In genomic region chr2:119234021-119235019, GRCh38 we compare ENCODE assay signal across 10 cellular contexts. TPM values are rescaled to one million over a fixed set of nuclear protein-coding genes. Genes with fewer than 3 reads are reported as not detected.
A peak's percentile ranks its signal among the peaks of the same experiment; 100 is the strongest.
DNase-seq lines count a peak whose midpoint lies in the region; ATAC-seq and TF ChIP-seq lines count a peak whose summit lies in the region.
"Had no signal": no experiment of that assay in that cellular context is flagged by ENCODE, and none has a peak within 500 bp of the region (broad histone marks: within the 10 kb centered on the region; RNA-seq: fewer than 3 reads in every experiment).

No MANE protein-coding gene starts in this region.

- no peak overlapping the region for H2AFZ ChIP-seq in GM23338

- no peaks in the 10 kb centered on the region for H3K27me3 Mint-ChIP-seq in GM23338 (ENCODE audit: insufficient read depth, low read depth, poor library complexity)

- no peaks in the 10 kb centered on the region for H3K9me2 ChIP-seq in GM23338 (ENCODE audit: insufficient read depth)

- ATAC-seq in GM23338 = peak; percentile 87
- peak; percentile 42 to 48 for ATAC-seq in left cardiac atrium
- ATAC-seq in GM21381 (IDR thresholded peaks at IDR 0.05; ENCODE audit: unreplicated experiment) = no peak
- no peak for ATAC-seq in HG03469 (IDR thresholded peaks at IDR 0.05; ENCODE audit: unreplicated experiment)

- peaks cover 67% of the 10 kb centered on the region for H3K4me1 Mint-ChIP-seq in GM23338

- DNase-seq in AML-193 (lab: John Stamatoyannopoulos, UW) = peak; percentile 11 to 12
- DNase-seq in GM23338 (ENCODE audit: low spot score) = peak; percentile 81
- DNase-seq in SK-N-DZ (ENCODE audit: low spot score) = peak; percentile 40
- DNase-seq in left cardiac atrium = no peak
- DNase-seq in NK-92 treated with Interleukin-12 subunit alpha and Interleukin-12 subunit beta, amount 100 ng/mL, for 24 hours (lab: John Stamatoyannopoulos, UW) = no peak
- no peak for DNase-seq in cortex of kidney (lab: John Stamatoyannopoulos, UW)

- peaks cover 27% of the 10 kb centered on the region for H3K4me1 ChIP-seq in GM23338 (ENCODE audit: insufficient read depth)
- H3K4me1 ChIP-seq: adrenal gland had no signal

- H3K4me3 ChIP-seq in GM23338 = no peak overlapping the region
- H3K4me3 ChIP-seq: adrenal gland had no signal

- H4K20me1 ChIP-seq in GM23338 (replicated peaks; ENCODE audit: insufficient read depth) = peaks cover 7% of the 10 kb centered on the region; the same call in 1 of the 2 replicates

- no peak overlapping the region for H3K27ac ChIP-seq in GM23338 (ENCODE audit: low read depth)
- H3K27ac ChIP-seq: adrenal gland, neutrophil had no signal

- intact Hi-C loops in left cardiac atrium (cut with DNase I) = no loop called here

- H3K36me3 Mint-ChIP-seq in GM23338 (ENCODE audit: low read depth) = no peaks in the 10 kb centered on the region

- H3F3A ChIP-seq in GM23338 (replicated peaks; ENCODE audit: low read depth) = no peaks in the 10 kb centered on the region

- H3K27me3 ChIP-seq in GM23338 (ENCODE audit: insufficient read depth) = no peaks in the 10 kb centered on the region
- H3K27me3 ChIP-seq: adrenal gland, neutrophil had no signal

- no peaks in the 10 kb centered on the region for H3K79me2 ChIP-seq in GM23338 (replicated peaks; ENCODE audit: insufficient read depth)

- H3K4me2 ChIP-seq in GM23338 = 0 out of 2 replicates have a peak overlapping the region, but pooled peaks have one; percentile 43

- no peaks in the 10 kb centered on the region for H3K36me3 ChIP-seq in GM23338 (ENCODE audit: insufficient read depth)
- H3K36me3 ChIP-seq: adrenal gland, neutrophil had no signal

- no peak overlapping the region for H3K4me3 Mint-ChIP-seq in GM23338

- no peak overlapping the region for H3K27ac Mint-ChIP-seq in GM23338

- peak; percentile 43 to 66 for TF ChIP-seq CTCF in GM23338 (conservative IDR thresholded peaks at IDR 0.05; ENCODE audit: low read depth in 2 of 2)

- H3K9me3 Mint-ChIP-seq in GM23338 = no peaks in the 10 kb centered on the region

TF ChIP-seq in GM23338, 12 proteins besides CTCF, POLR2A, EP300 and RAD21:
- TF ChIP-seq NANOG (IDR thresholded peaks at IDR 0.05; ENCODE audit: borderline replicate concordance) = no peak
- peak; percentile 82 for TF ChIP-seq REST (IDR thresholded peaks at IDR 0.05; ENCODE audit: unreplicated experiment)
- TF ChIP-seq CREB1 (CRISPR knock-in tag; IDR thresholded peaks at IDR 0.05; ENCODE audit: low read depth) = 0 out of 2 replicates have a peak, but pooled peaks have one; percentile 22
TF ChIP-seq in GM23338: peak in this region for 2.

RNA-seq across cellular contexts. Expression of gene STEAP3, which starts 10.7 kb away (rescaled TPM):
- 18.2 and 27.3 TPM in 2 replicates for total RNA-seq in GM23338 (2014; rRNA removed; shearing (Covaris generic))
- 7.5 and 8.6 TPM in 2 replicates for polyA plus RNA-seq in GM23338 (2016; fragmentation: Nextera tagmentation; extraction: Ambion mirVana)
- 2.7 and 3.6 TPM in 2 replicates for polyA plus RNA-seq in SK-N-DZ (2014; cell fraction: cytosol; rRNA removed)
- polyA plus RNA-seq in SK-N-DZ (2014; cell fraction: nucleus; rRNA removed) = 2.8 and 8.0 TPM in 2 replicates
- total RNA-seq in left cardiac atrium = 10 to 100 TPM in 1 of 2 donors, 1 to 10 TPM in 1; 7.7 to 11.2 TPM

Comparison
In these comparisons a context has a peak if more than half of its experiments do, and no peak if none do; other contexts are left out.
1. DNase-seq: peak in AML-193 (2 of 2), GM23338 (single experiment) and SK-N-DZ (single experiment); none in left cardiac atrium (single experiment), NK-92 treated with Interleukin-12 subunit alpha and Interleukin-12 subunit beta, amount 100 ng/mL, for 24 hours (single experiment) and cortex of kidney (single experiment).
2. ATAC-seq: peak in GM23338 (single experiment) and left cardiac atrium (2 of 2); none in GM21381 (single experiment) and HG03469 (single experiment).